In the genomic region with DNA sequence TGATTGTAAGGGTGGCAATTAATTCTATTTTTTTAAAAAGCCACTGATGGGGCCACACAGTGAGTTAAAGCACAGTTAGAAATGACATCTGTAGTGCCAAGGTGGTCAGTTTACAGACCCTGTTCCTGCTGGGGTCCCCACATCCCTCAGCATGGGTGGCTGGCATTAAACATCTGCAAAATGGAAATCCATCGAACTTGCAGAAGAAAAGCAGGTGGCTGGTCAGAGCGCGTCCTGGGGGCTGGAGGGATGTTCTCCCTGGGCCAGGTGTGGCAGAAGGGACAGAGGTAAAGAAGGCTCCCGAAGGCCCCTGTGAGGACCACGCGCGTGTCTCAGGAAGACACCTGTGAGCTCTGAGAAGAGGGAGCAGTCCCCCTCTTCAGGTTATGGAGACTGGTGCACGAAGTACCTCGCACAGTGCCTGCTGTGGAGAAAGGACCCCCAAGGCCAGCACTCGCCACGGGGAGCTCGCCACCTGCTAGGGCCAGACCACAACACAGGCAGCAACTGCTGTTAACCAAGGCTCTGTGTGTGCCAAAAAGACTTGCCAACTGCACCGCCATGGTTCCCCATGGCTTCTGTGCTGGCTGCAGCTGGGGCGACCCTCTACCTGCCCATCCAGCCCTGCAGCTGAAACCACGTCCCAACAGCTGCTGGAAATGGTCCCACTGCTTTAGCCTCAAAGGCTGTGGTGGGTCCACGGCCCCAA, we compare ENCODE assay signal across 18 cellular contexts.
"Had no signal": no experiment of that assay in that cellular context is flagged by ENCODE, and none has a peak within 500 bp of the region (broad histone marks: within the 10 kb centered on the region; RNA-seq: fewer than 3 reads in every experiment).

No MANE protein-coding gene starts in this region.

- H3K9me3 ChIP-seq: gastrocnemius medialis, thyroid gland had no signal

- H3K27ac ChIP-seq: esophagus squamous epithelium, gastrocnemius medialis, thyroid gland had no signal

- H3K4me3 Mint-ChIP-seq: central memory CD8-positive, alpha-beta T cell; effector memory CD8-positive, alpha-beta T cell; nephron progenitor cell had no signal

- H3K4me1 ChIP-seq: esophagus squamous epithelium, gastrocnemius medialis, thyroid gland had no signal

- ATAC-seq: activated naive CD4-positive, alpha-beta T cell treated with anti-CD3 and anti-CD28 coated beads, Interleukin-2, amount 50 U/mL, for 72 hours; effector memory CD8-positive, alpha-beta T cell; gastrocnemius medialis had no signal

- H3K27me3 ChIP-seq: thyroid gland had no signal

- H3K4me3 ChIP-seq: esophagus squamous epithelium, gastrocnemius medialis, thyroid gland had no signal

- H3K36me3 ChIP-seq: esophagus squamous epithelium, gastrocnemius medialis, thyroid gland had no signal

- H3K27ac Mint-ChIP-seq: activated naive CD4-positive, alpha-beta T cell treated with anti-CD3 and anti-CD28 coated beads, Interleukin-2, amount 50 U/mL, for 72 hours; effector memory CD8-positive, alpha-beta T cell; nephron progenitor cell had no signal

- H3K4me1 Mint-ChIP-seq: central memory CD8-positive, alpha-beta T cell had no signal

- DNase-seq: activated CD4-positive, alpha-beta T cell treated with anti-CD3 and anti-CD28 coated beads for 1 hour; activated CD4-positive, alpha-beta T cell treated with anti-CD3 and anti-CD28 coated beads, Interleukin-2, amount 50 U/mL, for 4 hours; activated CD8-positive, alpha-beta memory T cell treated with anti-CD3 and anti-CD28 coated beads for 24 hours; activated T-cell treated with anti-CD3 and anti-CD28 coated beads, Interleukin-2, amount 50 U/mL, for 48 hours; effector memory CD8-positive, alpha-beta T cell; esophagus squamous epithelium; gastrocnemius medialis; hippocampal formation; mesenchymal stem cell; nephron progenitor cell; nucleus accumbens; stimulated activated CD4-positive, alpha-beta T cell treated with anti-CD3 and anti-CD28 coated beads, Interleukin-4, amount 100 ng/mL, for 1 hour; stimulated activated naive CD4-positive, alpha-beta T cell treated with Interleukin-2 at 50 U/mL for 16 hours; T-helper 1 cell; T-helper 9 cell; thyroid gland had no signal
